ENCODE assay signal across 8 cellular contexts in the genomic region with DNA sequence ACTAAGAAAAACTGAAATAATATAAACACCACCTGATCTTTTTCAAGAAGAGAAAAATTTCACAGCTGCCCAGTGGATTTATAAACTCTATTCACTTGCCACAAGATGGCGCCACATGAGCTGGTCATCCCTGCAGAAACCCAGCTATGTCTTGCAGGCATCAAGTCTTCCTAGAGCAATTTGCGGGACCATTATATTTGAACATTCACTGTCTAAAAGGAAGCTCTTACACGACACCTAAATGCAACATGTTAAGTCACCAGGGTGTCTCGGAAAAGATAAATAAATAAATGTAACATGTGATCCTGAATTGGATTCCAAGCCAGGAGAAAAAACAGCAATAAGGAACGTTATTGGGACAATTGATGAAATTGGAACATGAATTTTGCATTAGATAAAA. TPM values are rescaled to one million over a fixed set of nuclear protein-coding genes. Genes with fewer than 3 reads are reported as not detected.
DNase-seq lines count a peak whose midpoint lies in the region; ATAC-seq, FAIRE-seq and TF ChIP-seq lines count a peak whose summit lies in the region.

No MANE protein-coding gene starts in this region.

- H3K4me1 ChIP-seq in small intestine (ENCODE audit: control insufficient read depth in 2 of 2, insufficient read depth in 1 of 2, low read depth in 1 of 2, low read length in 1 of 2) = no peaks in the 10 kb centered on the region

- peak; percentile 85 for DNase-seq in GM10266 (ENCODE audit: extremely low spot score)
- DNase-seq in NCI-H1694 treated with DMSO at 0.1 percent for 48 hours (lab: John Stamatoyannopoulos, UW) = peak; percentile 60
- peak in 4 of 5 experiments; percentile 37 to 86 (median 50) for DNase-seq in T-helper 2 cell
- DNase-seq in amniotic stem cell (lab: John Stamatoyannopoulos, UW) = peak; percentile 22
- peak; percentile 88 for DNase-seq in hepatic stellate cell (ENCODE audit: low spot score)
- peak; percentile 84 for DNase-seq in small intestine

- no peaks in the 10 kb centered on the region for H3K27me3 ChIP-seq in small intestine (ENCODE audit: control insufficient read depth in 2 of 2, insufficient read depth in 2 of 2, low read length in 2 of 2)

- no peak overlapping the region for H3K4me3 ChIP-seq in small intestine (ENCODE audit: low read depth in 1 of 2, low read length in 2 of 2)

- H3K27ac ChIP-seq in small intestine (ENCODE audit: low read depth in 1 of 2, low read length in 1 of 2) = no peak overlapping the region

- TF ChIP-seq CTCF in GM10266 (IDR thresholded peaks at IDR 0.05; ENCODE audit: control insufficient read depth, insufficient read depth, low read depth, missing control alignments) = peak; percentile 69

- WGBS in small intestine, 3 donors = 5 to 7% (median 7%) methylated on average over 5 of the region's 5 CpGs

- ATAC-seq in GM21360 (IDR thresholded peaks at IDR 0.05; ENCODE audit: unreplicated experiment) (no peak), HG02970 (IDR thresholded peaks at IDR 0.05; ENCODE audit: low FRiP score, unreplicated experiment) (no peak)

- no peaks in the 10 kb centered on the region for H3K9me3 ChIP-seq in small intestine (ENCODE audit: control insufficient read depth, low read depth)

- no peaks in the 10 kb centered on the region for H3K36me3 ChIP-seq in small intestine (ENCODE audit: control insufficient read depth in 2 of 2, insufficient read depth in 2 of 2, low read length in 2 of 2)

- no peak for FAIRE-seq in small intestine (lab: Jason Lieb, UNC)

RNA-seq across cellular contexts. Expression of a gene that starts 20.3 kb away (rescaled TPM):
- polyA plus RNA-seq in small intestine = 10 to 100 TPM; 19.2 to 72.2 (median 24.9) TPM

RNA-seq across cellular contexts. Expression of a gene that starts 42.8 kb away (rescaled TPM):
- 10 to 100 TPM in 1 of 3 donors, 1 to 10 TPM in 2; 5.1 to 13.2 (median 7.3) TPM for polyA plus RNA-seq in small intestine

RNA-seq across cellular contexts. Expression of a gene that starts 43.1 kb away (rescaled TPM):
- 100 to 1,000 TPM in 1 of 3 donors, 10 to 100 TPM in 2; 48.1 to 126 (median 61.6) TPM for polyA plus RNA-seq in small intestine

Comparison
In these comparisons a context has a peak if more than half of its experiments do, and no peak if none do; other contexts are left out.
1. DNase-seq: peak in every context shown above with its lines; median percentile 88 in hepatic stellate cell; 85 in GM10266; 84 in small intestine; 60 in NCI-H1694 treated with DMSO at 0.1 percent for 48 hours; 50 in T-helper 2 cell; 22 in amniotic stem cell.